11 cellular contexts compared by ENCODE assay signal in the genomic region with DNA sequence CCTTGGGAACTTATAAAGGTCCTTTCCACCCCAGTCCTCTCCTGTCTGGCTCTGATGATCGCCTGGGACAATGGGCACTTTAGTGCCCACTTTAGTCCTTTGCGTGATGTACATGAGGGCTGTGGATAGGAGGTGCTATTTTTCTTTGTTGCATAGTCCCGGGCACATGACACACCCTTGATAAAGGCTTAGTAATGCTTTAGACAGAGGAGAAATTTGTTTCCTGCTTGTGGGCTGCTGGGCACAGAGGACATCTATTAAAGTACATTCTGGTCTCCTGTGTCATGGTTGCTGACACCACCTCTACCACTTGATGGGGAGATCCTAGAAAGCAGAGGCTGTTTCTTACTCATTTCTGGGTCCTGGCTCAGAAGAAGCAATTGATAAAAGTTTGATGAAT. TPM values are rescaled to one million over a fixed set of nuclear protein-coding genes. Genes with fewer than 3 reads are reported as not detected.
DNase-seq lines count a peak whose midpoint lies in the region; ATAC-seq, FAIRE-seq and TF ChIP-seq lines count a peak whose summit lies in the region.
"Had no signal": no experiment of that assay in that cellular context is flagged by ENCODE, and none has a peak within 500 bp of the region (broad histone marks: within the 10 kb centered on the region; RNA-seq: fewer than 3 reads in every experiment).

No MANE protein-coding gene starts in this region.

- H3K27ac Mint-ChIP-seq in activated CD4-positive, alpha-beta T cell treated with anti-CD3 and anti-CD28 coated beads for 36 hours: no peak overlapping the region

- TF ChIP-seq CTCF in epithelial cell of esophagus (IDR thresholded peaks at IDR 0.05; ENCODE audit: insufficient read depth, low read depth, low read length, missing control alignments): peak; percentile 38

- no peaks in the 10 kb centered on the region for H3K27me3 Mint-ChIP-seq in activated CD4-positive, alpha-beta T cell treated with anti-CD3 and anti-CD28 coated beads for 36 hours

- POLR2A ChIA-PET in activated CD4-positive, alpha-beta T cell treated with anti-CD3 and anti-CD28 coated beads for 36 hours (lab: Charles Lee): no interaction called here

- no peaks in the 10 kb centered on the region for H3K4me1 Mint-ChIP-seq in activated CD4-positive, alpha-beta T cell treated with anti-CD3 and anti-CD28 coated beads for 36 hours

- no peak overlapping the region for H3K4me3 ChIP-seq in epithelial cell of esophagus (ENCODE audit: low read length)

- peak; percentile 30 for ATAC-seq in activated CD4-positive, alpha-beta T cell treated with anti-CD3 and anti-CD28 coated beads for 36 hours
- no peak for ATAC-seq in GM18868 (IDR thresholded peaks at IDR 0.05; ENCODE audit: unreplicated experiment)

- no peak overlapping the region for H3K4me3 Mint-ChIP-seq in activated CD4-positive, alpha-beta T cell treated with anti-CD3 and anti-CD28 coated beads for 36 hours
- H3K4me3 Mint-ChIP-seq: brain had no signal

- intact Hi-C loops in activated CD4-positive, alpha-beta T cell treated with anti-CD3 and anti-CD28 coated beads for 36 hours (cut with DNase I, micrococcal nuclease): no loop called here

- CTCF ChIA-PET in activated CD4-positive, alpha-beta T cell treated with anti-CD3 and anti-CD28 coated beads for 36 hours (lab: Charles Lee): no interaction called here

- no peak for DNase-seq in activated CD4-positive, alpha-beta T cell treated with anti-CD3 and anti-CD28 coated beads for 36 hours
- no peak for DNase-seq in activated CD4-positive, alpha-beta T cell treated with anti-CD3 and anti-CD28 coated beads, Interleukin-2, amount 50 U/mL, for 1 hour
- peak; percentile 76 for DNase-seq in OCI-M1 (lab: John Stamatoyannopoulos, UW)
- peak; percentile 74 for DNase-seq in epithelial cell of esophagus (ENCODE audit: low read depth)
- DNase-seq in renal cortical epithelial cell (ENCODE audit: low read depth): peak; percentile 66
- no peak for DNase-seq in effector CD8-positive, alpha-beta T cell (lab: John Stamatoyannopoulos, UW)
- DNase-seq in frontal cortex (ENCODE audit: low spot score in 2 of 2): no peak
- DNase-seq: ACHN had no signal

- no peak for FAIRE-seq in frontal cortex (lab: Jason Lieb, UNC)

- no peaks in the 10 kb centered on the region for H3K9me3 Mint-ChIP-seq in activated CD4-positive, alpha-beta T cell treated with anti-CD3 and anti-CD28 coated beads for 36 hours (ENCODE audit: low read depth)
- H3K9me3 Mint-ChIP-seq: brain had no signal

- H3K36me3 Mint-ChIP-seq in activated CD4-positive, alpha-beta T cell treated with anti-CD3 and anti-CD28 coated beads for 36 hours (ENCODE audit: low read depth): no peaks in the 10 kb centered on the region

RNA-seq across cellular contexts. Expression of a gene that starts 5.4 kb away (rescaled TPM):
- total RNA-seq in activated CD4-positive, alpha-beta T cell treated with anti-CD3 and anti-CD28 coated beads for 36 hours: not detected
- not detected in 2 replicates for total RNA-seq in renal cortical epithelial cell
- total RNA-seq in frontal cortex: under 0.01 TPM
- total RNA-seq: activated CD8-positive, alpha-beta memory T cell treated with anti-CD3 and anti-CD28 coated beads for 36 hours had no signal

RNA-seq across cellular contexts. Expression of a gene that starts 47.2 kb away (rescaled TPM):
- total RNA-seq in activated CD4-positive, alpha-beta T cell treated with anti-CD3 and anti-CD28 coated beads for 36 hours: 10 to 100 TPM; 27.8 to 31.0 TPM
- total RNA-seq in renal cortical epithelial cell (17.7 and 20.0 TPM in 2 replicates), frontal cortex (7.7 TPM)

RNA-seq across cellular contexts. Expression of a gene that starts 59.8 kb away (rescaled TPM):
- 1 to 10 TPM; 8.5 to 8.9 TPM for total RNA-seq in activated CD4-positive, alpha-beta T cell treated with anti-CD3 and anti-CD28 coated beads for 36 hours
- total RNA-seq in renal cortical epithelial cell: 7.6 and 11.5 TPM in 2 replicates
- total RNA-seq in frontal cortex: 3.3 TPM

Comparison
In these comparisons a context has a peak if more than half of its experiments do, and no peak if none do; other contexts are left out.
1. DNase-seq: peak in OCI-M1 (single experiment), epithelial cell of esophagus (single experiment) and renal cortical epithelial cell (single experiment); none in activated CD4-positive, alpha-beta T cell treated with anti-CD3 and anti-CD28 coated beads for 36 hours (single experiment), activated CD4-positive, alpha-beta T cell treated with anti-CD3 and anti-CD28 coated beads, Interleukin-2, amount 50 U/mL, for 1 hour (single experiment), effector CD8-positive, alpha-beta T cell (single experiment) and frontal cortex (0 of 2).